In genomic region chr4:39235021-39235420, GRCh38 we compare ENCODE assay signal across 1 cellular context.
TF ChIP-seq lines count a peak whose summit lies in the region.

No MANE protein-coding gene starts in this region.

TF ChIP-seq in HepG2, 621 proteins besides CTCF, POLR2A, EP300 and RAD21:
- TF ChIP-seq ZNF12 (CRISPR knock-in tag; IDR thresholded peaks at IDR 0.05) (no peak), ZNF24 (IDR thresholded peaks at IDR 0.05) (no peak), SMYD3 (CRISPR knock-in tag; IDR thresholded peaks at IDR 0.05) (no peak), ZNF549 (CRISPR knock-in tag; IDR thresholded peaks at IDR 0.05) (no peak), GABPB1 (CRISPR knock-in tag; IDR thresholded peaks at IDR 0.05) (no peak), HNRNPK (IDR thresholded peaks at IDR 0.05; ENCODE audit: low read depth, low read length, poor library complexity, severe bottlenecking) (no peak), ZNF335 (CRISPR knock-in tag; IDR thresholded peaks at IDR 0.05) (no peak), SRSF4 (IDR thresholded peaks at IDR 0.05; ENCODE audit: low read depth, low read length, poor library complexity, severe bottlenecking) (no peak), SP4 (CRISPR knock-in tag; IDR thresholded peaks at IDR 0.05) (no peak), ZFP62 (CRISPR knock-in tag; IDR thresholded peaks at IDR 0.05) (no peak), SALL1 (CRISPR knock-in tag; IDR thresholded peaks at IDR 0.05) (0 out of 2 replicates have a peak, but pooled peaks have one; percentile 18), BHLHE40 (IDR thresholded peaks at IDR 0.05; ENCODE audit: low read length) (peak; percentile 66), RARA (CRISPR knock-in tag; IDR thresholded peaks at IDR 0.05) (peak; percentile 43; the same call in 1 of the 2 replicates), ARID5B (CRISPR knock-in tag; IDR thresholded peaks at IDR 0.05) (peak; percentile 17; the same call in 1 of the 2 replicates), ZNF354B (CRISPR knock-in tag; IDR thresholded peaks at IDR 0.05) (no peak)
- TF ChIP-seq, protein P1, sequence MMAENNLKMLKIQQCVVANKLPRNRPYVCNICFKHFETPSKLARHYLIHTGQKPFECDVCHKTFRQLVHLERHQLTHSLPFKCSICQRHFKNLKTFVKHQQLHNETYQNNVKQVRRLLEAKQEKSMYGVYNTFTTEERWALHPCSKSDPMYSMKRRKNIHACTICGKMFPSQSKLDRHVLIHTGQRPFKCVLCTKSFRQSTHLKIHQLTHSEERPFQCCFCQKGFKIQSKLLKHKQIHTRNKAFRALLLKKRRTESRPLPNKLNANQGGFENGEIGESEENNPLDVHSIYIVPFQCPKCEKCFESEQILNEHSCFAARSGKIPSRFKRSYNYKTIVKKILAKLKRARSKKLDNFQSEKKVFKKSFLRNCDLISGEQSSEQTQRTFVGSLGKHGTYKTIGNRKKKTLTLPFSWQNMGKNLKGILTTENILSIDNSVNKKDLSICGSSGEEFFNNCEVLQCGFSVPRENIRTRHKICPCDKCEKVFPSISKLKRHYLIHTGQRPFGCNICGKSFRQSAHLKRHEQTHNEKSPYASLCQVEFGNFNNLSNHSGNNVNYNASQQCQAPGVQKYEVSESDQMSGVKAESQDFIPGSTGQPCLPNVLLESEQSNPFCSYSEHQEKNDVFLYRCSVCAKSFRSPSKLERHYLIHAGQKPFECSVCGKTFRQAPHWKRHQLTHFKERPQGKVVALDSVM (CRISPR knock-in tag; IDR thresholded peaks at IDR 0.05) = peak; percentile 50; the same call in 1 of the 2 replicates
- TF ChIP-seq, protein P2, sequence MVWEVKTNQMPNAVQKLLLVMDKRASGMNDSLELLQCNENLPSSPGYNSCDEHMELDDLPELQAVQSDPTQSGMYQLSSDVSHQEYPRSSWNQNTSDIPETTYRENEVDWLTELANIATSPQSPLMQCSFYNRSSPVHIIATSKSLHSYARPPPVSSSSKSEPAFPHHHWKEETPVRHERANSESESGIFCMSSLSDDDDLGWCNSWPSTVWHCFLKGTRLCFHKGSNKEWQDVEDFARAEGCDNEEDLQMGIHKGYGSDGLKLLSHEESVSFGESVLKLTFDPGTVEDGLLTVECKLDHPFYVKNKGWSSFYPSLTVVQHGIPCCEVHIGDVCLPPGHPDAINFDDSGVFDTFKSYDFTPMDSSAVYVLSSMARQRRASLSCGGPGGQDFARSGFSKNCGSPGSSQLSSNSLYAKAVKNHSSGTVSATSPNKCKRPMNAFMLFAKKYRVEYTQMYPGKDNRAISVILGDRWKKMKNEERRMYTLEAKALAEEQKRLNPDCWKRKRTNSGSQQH (CRISPR knock-in tag; IDR thresholded peaks at IDR 0.05; ENCODE audit: low read depth) = no peak
- TF ChIP-seq, protein P3, sequence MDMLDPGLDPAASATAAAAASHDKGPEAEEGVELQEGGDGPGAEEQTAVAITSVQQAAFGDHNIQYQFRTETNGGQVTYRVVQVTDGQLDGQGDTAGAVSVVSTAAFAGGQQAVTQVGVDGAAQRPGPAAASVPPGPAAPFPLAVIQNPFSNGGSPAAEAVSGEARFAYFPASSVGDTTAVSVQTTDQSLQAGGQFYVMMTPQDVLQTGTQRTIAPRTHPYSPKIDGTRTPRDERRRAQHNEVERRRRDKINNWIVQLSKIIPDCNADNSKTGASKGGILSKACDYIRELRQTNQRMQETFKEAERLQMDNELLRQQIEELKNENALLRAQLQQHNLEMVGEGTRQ (IDR thresholded peaks at IDR 0.05; ENCODE audit: low read depth, low read length) = 0 out of 2 replicates have a peak, but pooled peaks have one; percentile 7
- TF ChIP-seq, protein P3 (CRISPR knock-in tag; IDR thresholded peaks at IDR 0.05; ENCODE audit: borderline replicate concordance) = peak; percentile 55; the same call in 1 of the 2 replicates
- TF ChIP-seq, protein P4, sequence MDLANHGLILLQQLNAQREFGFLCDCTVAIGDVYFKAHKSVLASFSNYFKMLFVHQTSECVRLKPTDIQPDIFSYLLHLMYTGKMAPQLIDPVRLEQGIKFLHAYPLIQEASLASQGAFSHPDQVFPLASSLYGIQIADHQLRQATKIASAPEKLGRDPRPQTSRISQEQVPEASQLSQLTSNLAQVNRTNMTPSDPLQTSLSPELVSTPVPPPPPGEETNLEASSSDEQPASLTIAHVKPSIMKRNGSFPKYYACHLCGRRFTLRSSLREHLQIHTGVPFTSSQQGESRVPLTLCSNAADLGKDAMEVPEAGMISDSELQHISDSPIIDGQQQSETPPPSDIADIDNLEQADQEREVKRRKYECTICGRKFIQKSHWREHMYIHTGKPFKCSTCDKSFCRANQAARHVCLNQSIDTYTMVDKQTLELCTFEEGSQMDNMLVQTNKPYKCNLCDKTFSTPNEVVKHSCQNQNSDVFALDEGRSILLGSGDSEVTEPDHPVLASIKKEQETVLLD (CRISPR knock-in tag; IDR thresholded peaks at IDR 0.05; ENCODE audit: low read depth) = no peak
